In genomic region chr20:48952656-48953055, GRCh38 we compare ENCODE assay signal across 4 cellular contexts.
"Had no signal": no experiment of that assay in that cellular context is flagged by ENCODE, and none has a peak within 500 bp of the region (broad histone marks: within the 10 kb centered on the region; RNA-seq: fewer than 3 reads in every experiment).

No MANE protein-coding gene starts in this region.

- DNase-seq: H9, HCEC 1CT, IMR-90 had no signal

- H3K4me2 ChIP-seq: GM23338 had no signal

- ATAC-seq: GM23338 had no signal

- H2AFZ ChIP-seq: GM23338 had no signal

- H3K4me3 ChIP-seq: GM23338 had no signal
